Comparison of ENCODE assay signal across 15 cellular contexts in the genomic region with DNA sequence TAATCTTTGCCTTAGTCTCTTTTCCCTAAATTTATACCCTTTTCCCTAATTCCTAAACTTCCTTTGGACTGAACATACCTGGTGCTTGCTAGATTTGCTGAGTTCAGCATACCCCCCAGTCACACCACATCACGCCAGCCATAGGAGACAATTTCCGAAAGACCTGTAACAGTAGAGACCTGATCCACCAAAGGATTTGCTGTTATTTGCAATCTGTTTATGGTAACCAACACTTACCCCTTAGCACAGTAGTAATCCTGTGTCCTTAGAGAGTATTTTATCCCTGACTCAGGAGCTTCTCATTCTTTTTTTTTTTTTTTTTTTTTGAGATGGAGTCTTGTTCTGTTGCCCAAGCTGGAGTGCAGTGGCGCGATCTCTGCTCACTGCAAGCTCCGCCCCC. TPM values are rescaled to one million over a fixed set of nuclear protein-coding genes. Genes with fewer than 3 reads are reported as not detected.
DNase-seq lines count a peak whose midpoint lies in the region; ATAC-seq and TF ChIP-seq lines count a peak whose summit lies in the region.
"Had no signal": no experiment of that assay in that cellular context is flagged by ENCODE, and none has a peak within 500 bp of the region (broad histone marks: within the 10 kb centered on the region; RNA-seq: fewer than 3 reads in every experiment).

No MANE protein-coding gene starts in this region.

- H3K36me3 Mint-ChIP-seq in activated naive CD8-positive, alpha-beta T cell = peaks cover 4% of the 10 kb centered on the region
- peaks cover 23% of the 10 kb centered on the region for H3K36me3 Mint-ChIP-seq in activated naive CD8-positive, alpha-beta T cell treated with anti-CD3 and anti-CD28 coated beads for 36 hours
- peaks cover 5% of the 10 kb centered on the region for H3K36me3 Mint-ChIP-seq in T-helper 17 cell (ENCODE audit: low read depth)

- no peak for TF ChIP-seq EP300 in esophagus muscularis mucosa (IDR thresholded peaks at IDR 0.05)

- no peak overlapping the region for H3K4me3 Mint-ChIP-seq in activated naive CD8-positive, alpha-beta T cell
- no peak overlapping the region for H3K4me3 Mint-ChIP-seq in activated naive CD8-positive, alpha-beta T cell treated with anti-CD3 and anti-CD28 coated beads for 36 hours
- no peak overlapping the region for H3K4me3 Mint-ChIP-seq in T-helper 17 cell
- H3K4me3 Mint-ChIP-seq: CD4-positive, alpha-beta memory T cell; GM23338 had no signal

- H3K4me3 ChIP-seq in esophagus muscularis mucosa = no peak overlapping the region
- H3K4me3 ChIP-seq: GM23338 had no signal

- peak overlapping the region; percentile 35 for H3K27ac Mint-ChIP-seq in activated naive CD8-positive, alpha-beta T cell
- H3K27ac Mint-ChIP-seq in activated naive CD8-positive, alpha-beta T cell treated with anti-CD3 and anti-CD28 coated beads for 36 hours = no peak overlapping the region
- peak overlapping the region; percentile 63 for H3K27ac Mint-ChIP-seq in T-helper 17 cell
- H3K27ac Mint-ChIP-seq: CD4-positive, alpha-beta memory T cell; GM23338 had no signal

- no peak for TF ChIP-seq POLR2A in esophagus muscularis mucosa (IDR thresholded peaks at IDR 0.05; ENCODE audit: low read depth)

- H3K27me3 ChIP-seq in esophagus muscularis mucosa = no peaks in the 10 kb centered on the region
- H3K27me3 ChIP-seq: BE2C had no signal

- no peak for DNase-seq in activated naive CD8-positive, alpha-beta T cell treated with anti-CD3 and anti-CD28 coated beads for 36 hours
- DNase-seq in T-helper 17 cell (no peak), esophagus muscularis mucosa (ENCODE audit: extremely low spot score) (peak; percentile 12), NCI-H446 (lab: John Stamatoyannopoulos, UW) (no peak)
- no peak for DNase-seq in stimulated activated CD4-positive, alpha-beta T cell treated with anti-CD3 and anti-CD28 coated beads, Interleukin-2, amount 100 ng/mL, for 24 hours
- DNase-seq: ACHN; BE2C; C1 segment of cervical spinal cord; Calu3; CD4-positive, alpha-beta memory T cell; HCEC 1CT had no signal

- WGBS in esophagus muscularis mucosa = 100% methylated on average over 5 of the region's 5 CpGs

- ATAC-seq in T-helper 17 cell (no peak), GM21717 (IDR thresholded peaks at IDR 0.05; ENCODE audit: unreplicated experiment) (no peak)
- ATAC-seq: GM23338 had no signal

- H3K4me1 Mint-ChIP-seq in activated naive CD8-positive, alpha-beta T cell (ENCODE audit: low read depth) = peaks cover 9% of the 10 kb centered on the region
- peaks cover 2% of the 10 kb centered on the region for H3K4me1 Mint-ChIP-seq in activated naive CD8-positive, alpha-beta T cell treated with anti-CD3 and anti-CD28 coated beads for 36 hours
- H3K4me1 Mint-ChIP-seq in T-helper 17 cell = peaks cover 4% of the 10 kb centered on the region

- no peaks in the 10 kb centered on the region for H3K27me3 Mint-ChIP-seq in activated naive CD8-positive, alpha-beta T cell
- no peaks in the 10 kb centered on the region for H3K27me3 Mint-ChIP-seq in activated naive CD8-positive, alpha-beta T cell treated with anti-CD3 and anti-CD28 coated beads for 36 hours
- no peaks in the 10 kb centered on the region for H3K27me3 Mint-ChIP-seq in T-helper 17 cell
- H3K27me3 Mint-ChIP-seq: CD4-positive, alpha-beta memory T cell had no signal

- no peak overlapping the region for H3K27ac ChIP-seq in esophagus muscularis mucosa (replicated peaks in 1 of 4)
- H3K27ac ChIP-seq: HL-60 had no signal

- TF ChIP-seq CTCF in esophagus muscularis mucosa (IDR thresholded peaks at IDR 0.05) = no peak

- peaks cover 0 to under 1% (median 0%) of the 10 kb centered on the region in 4 donors for H3K4me1 ChIP-seq in esophagus muscularis mucosa
- H3K4me1 ChIP-seq: BE2C had no signal

- no peaks in the 10 kb centered on the region for H3K9me3 ChIP-seq in T-helper 17 cell (ENCODE audit: control insufficient read depth, low read length, poor library complexity, severe bottlenecking)
- no peaks in the 10 kb centered on the region for H3K9me3 ChIP-seq in esophagus muscularis mucosa
- H3K9me3 ChIP-seq: BE2C had no signal

- intact Hi-C loops in esophagus muscularis mucosa (cut with DNase I) = no loop called here

- peaks cover 58 to 93% (median 90%) of the 10 kb centered on the region in 4 donors for H3K36me3 ChIP-seq in esophagus muscularis mucosa

- H3K9me3 Mint-ChIP-seq in activated naive CD8-positive, alpha-beta T cell (ENCODE audit: low read depth) = no peaks in the 10 kb centered on the region
- H3K9me3 Mint-ChIP-seq in activated naive CD8-positive, alpha-beta T cell treated with anti-CD3 and anti-CD28 coated beads for 36 hours = no peaks in the 10 kb centered on the region
- H3K9me3 Mint-ChIP-seq: CD4-positive, alpha-beta memory T cell; GM23338 had no signal

RNA-seq across cellular contexts. Expression of a gene that starts 8.6 kb away (rescaled TPM):
- 100 to 1,000 TPM; 121 to 125 TPM for total RNA-seq in activated naive CD8-positive, alpha-beta T cell treated with anti-CD3 and anti-CD28 coated beads for 36 hours
- total RNA-seq in T-helper 17 cell (10 to 100 TPM; 49.6 to 60.7 TPM), esophagus muscularis mucosa (10 to 100 TPM; 59.8 to 92.9 (median 77.2) TPM)

RNA-seq across cellular contexts. Expression of a gene that starts 8.9 kb away (rescaled TPM):
- 10 to 100 TPM; 14.4 to 16.8 TPM for total RNA-seq in activated naive CD8-positive, alpha-beta T cell treated with anti-CD3 and anti-CD28 coated beads for 36 hours
- total RNA-seq in T-helper 17 cell (10 to 100 TPM in 1 of 2 donors, 1 to 10 TPM in 1; 8.9 to 10.5 TPM), esophagus muscularis mucosa (1 to 10 TPM; 5.0 to 8.7 (median 5.8) TPM)

RNA-seq across cellular contexts. Expression of a gene that starts 53.5 kb away (rescaled TPM):
- 1 to 10 TPM; 4.6 to 6.0 TPM for total RNA-seq in activated naive CD8-positive, alpha-beta T cell treated with anti-CD3 and anti-CD28 coated beads for 36 hours
- total RNA-seq in T-helper 17 cell = 1 to 10 TPM; 1.1 to 3.5 TPM
- total RNA-seq in esophagus muscularis mucosa = 10 to 100 TPM; 33.2 to 48.3 (median 40.2) TPM

Comparison
In these comparisons a context has a peak if more than half of its experiments do, and no peak if none do; other contexts are left out.
1. RNA of a gene that starts 53.5 kb away (total RNA-seq): 33.2 to 48.3 TPM in esophagus muscularis mucosa; 4.6 to 6.0 TPM in activated naive CD8-positive, alpha-beta T cell treated with anti-CD3 and anti-CD28 coated beads for 36 hours and 1.1 to 3.5 TPM in T-helper 17 cell; every median in the first group is over 4 times any median in the second.